Comparison of ENCODE assay signal across 34 cellular contexts in the genomic region with DNA sequence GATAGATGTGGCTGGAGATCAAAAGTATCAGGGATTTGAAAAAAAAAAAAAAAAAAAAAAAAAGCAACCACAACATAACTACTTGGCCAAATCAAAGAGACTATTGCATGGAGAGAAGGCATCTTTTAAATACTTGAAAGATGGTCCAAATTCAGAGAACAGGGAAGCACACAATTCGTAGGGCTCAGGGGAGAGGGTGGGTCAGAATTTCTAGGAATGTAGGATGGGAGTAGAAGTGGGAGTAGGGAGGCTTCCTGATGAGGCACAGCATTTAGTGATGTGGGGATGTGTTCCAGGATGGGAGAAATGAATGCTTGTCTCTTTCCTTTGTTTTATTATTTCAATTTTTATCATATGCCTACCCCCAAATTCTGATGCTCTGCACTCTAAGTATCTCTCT. TPM values are rescaled to one million over a fixed set of nuclear protein-coding genes. Genes with fewer than 3 reads are reported as not detected.
"Had no signal": no experiment of that assay in that cellular context is flagged by ENCODE, and none has a peak within 500 bp of the region (broad histone marks: within the 10 kb centered on the region; RNA-seq: fewer than 3 reads in every experiment).

No MANE protein-coding gene starts in this region.

- ATAC-seq: naive thymus-derived CD4-positive, alpha-beta T cell; natural killer cell; pancreas; right cardiac atrium; right lobe of liver; stimulated activated memory B cell treated with anti-CD40 and anti-IgM and Interleukin-4, amounts not matched to agents 10 μg/mL and 1 μg/mL and 100 μg/mL, for 72 hours; stimulated activated naive CD8-positive, alpha-beta T cell treated with anti-CD3 and anti-CD28 coated beads, Interleukin-15, amount 100 ng/mL, for 72 hours; stimulated activated naive CD8-positive, alpha-beta T cell treated with anti-CD3 and anti-CD28 coated beads, Interleukin-15, Interleukin-2, amounts not matched to agents 100 U/mL and 50 U/mL, for 24 hours had no signal

- H3K4me3 ChIP-seq: pancreas, prostate gland, right lobe of liver, skin epidermis, smooth muscle cell, spleen, suprapubic skin, testis, tibial artery, upper lobe of left lung, vagina had no signal

- FAIRE-seq: pancreas, urothelium cell line had no signal

- H3K36me3 ChIP-seq: neutrophil, pancreas, prostate gland, right lobe of liver, spleen, suprapubic skin, tibial artery, upper lobe of left lung, vagina had no signal

- H3K27ac ChIP-seq: neutrophil, pancreas, prostate gland, right lobe of liver, skin epidermis, spleen, suprapubic skin, testis, tibial artery, upper lobe of left lung, vagina had no signal

- H3K4me1 ChIP-seq: pancreas, prostate gland, right lobe of liver, spleen, suprapubic skin, testis, tibial artery, upper lobe of left lung, vagina had no signal

- DNase-seq: naive thymus-derived CD4-positive, alpha-beta T cell; natural killer cell; nephron progenitor cell; nucleus accumbens; pancreas; retina; right cardiac atrium; right lobe of liver; spleen; stimulated activated CD4-positive, alpha-beta T cell treated with anti-CD3 and anti-CD28 coated beads, Interleukin-12 subunit alpha, Interleukin-12 subunit beta, amount 100 ng/mL, for 4 hours; stimulated activated CD4-positive, alpha-beta T cell treated with anti-CD3 and anti-CD28 coated beads, Interleukin-1b, Interleukin-23, amount 100 ng/mL, for 48 hours; stimulated activated CD4-positive, alpha-beta T cell treated with anti-CD3 and anti-CD28 coated beads, Interleukin-4, amount 100 ng/mL, for 1 hour; stimulated activated CD4-positive, alpha-beta T cell treated with anti-CD3 and anti-CD28 coated beads, Interleukin-4, amount 100 ng/mL, for 4 hours; stimulated activated CD8-positive, alpha-beta memory T cell treated with anti-CD3 and anti-CD28 coated beads, Interleukin-4, amount 100 ng/mL, for 48 hours; stimulated activated naive CD4-positive, alpha-beta T cell; stimulated activated naive CD8-positive, alpha-beta T cell treated with anti-CD3 and anti-CD28 coated beads, Interleukin-15, amount 100 ng/mL, for 72 hours; stimulated activated naive CD8-positive, alpha-beta T cell treated with anti-CD3 and anti-CD28 coated beads, Interleukin-15, Interleukin-2, amounts not matched to agents 100 U/mL and 50 U/mL, for 24 hours; substantia nigra; testis; tibial artery; trophoblast cell; upper lobe of left lung had no signal

- H3K9me3 ChIP-seq: neutrophil, pancreas, prostate gland, right lobe of liver, suprapubic skin, testis, upper lobe of left lung, vagina had no signal

RNA-seq across cellular contexts. Expression of a gene that starts 36.3 kb away (rescaled TPM):
- total RNA-seq: naive thymus-derived CD4-positive, alpha-beta T cell; natural killer cell; neural crest cell; osteocyte; pulmonary artery endothelial cell; right lobe of liver; smooth muscle cell; spleen; testis; ureter; vagina had no signal
- polyA plus RNA-seq: naive thymus-derived CD4-positive, alpha-beta T cell; smooth muscle cell had no signal
